14 cellular contexts compared by ENCODE assay signal in genomic region chr20:40255368-40255767, GRCh38.
A peak's percentile ranks its signal among the peaks of the same experiment; 100 is the strongest.
DNase-seq lines count a peak whose midpoint lies in the region; ATAC-seq lines count a peak whose summit lies in the region.
"Had no signal": no experiment of that assay in that cellular context is flagged by ENCODE, and none has a peak within 500 bp of the region (broad histone marks: within the 10 kb centered on the region; RNA-seq: fewer than 3 reads in every experiment).

No MANE protein-coding gene starts in this region.

- H3K4me2 ChIP-seq in GM23248 (ENCODE audit: unreplicated experiment): no peak overlapping the region

- no peak overlapping the region for H3K27ac ChIP-seq in GM23248
- H3K27ac ChIP-seq: adrenal gland had no signal

- H3K79me2 ChIP-seq in GM23248 (ENCODE audit: insufficient read depth): no peaks in the 10 kb centered on the region

- 0 out of 2 replicates have a peak, but pooled peaks cover 4% of the 10 kb centered on the region for H3K27me3 ChIP-seq in GM23248 (replicated peaks; ENCODE audit: insufficient read depth)
- H3K27me3 ChIP-seq: adrenal gland had no signal

- DNase-seq in GM23248 (peak; percentile 61), SK-MEL-5 (ENCODE audit: low read depth, low spot score) (peak; percentile 27), sciatic nerve (ENCODE audit: low spot score) (no peak), kidney glomerular epithelial cell (lab: John Stamatoyannopoulos, UW) (no peak)
- no peak for DNase-seq in stimulated activated CD4-positive, alpha-beta T cell treated with anti-CD3 and anti-CD28 coated beads, Interleukin-2, amount 100 ng/mL, for 48 hours
- DNase-seq: activated CD8-positive, alpha-beta memory T cell treated with anti-CD3 and anti-CD28 coated beads for 24 hours; adrenal gland; CD4-positive, CD25-positive, alpha-beta regulatory T cell; hypothalamus; NCI-H2081; NCI-H524; OCI-M1 had no signal

- H3K9me2 ChIP-seq in GM23248 (ENCODE audit: insufficient read depth): no peaks in the 10 kb centered on the region

- H4K20me1 ChIP-seq in GM23248 (ENCODE audit: insufficient read depth): no peaks in the 10 kb centered on the region

- peak; percentile 23 for ATAC-seq in esophagus mucosa
- ATAC-seq in sciatic nerve: peak; percentile 49
- no peak for ATAC-seq in GM21825 (IDR thresholded peaks at IDR 0.05; ENCODE audit: unreplicated experiment)

- H3K9ac ChIP-seq in GM23248: no peak overlapping the region

- in situ Hi-C loops in GM23248 (cut with MboI): no loop called here
- in situ Hi-C loops in SK-MEL-5 (cut with HindIII; ENCODE audit: low pct_unique_long_range_greater_than_20kb, low sequenced_read_pairs): no loop called here

- no peak overlapping the region for H3K4me3 ChIP-seq in GM23248
- H3K4me3 ChIP-seq: adrenal gland had no signal

- no peaks in the 10 kb centered on the region for H3K9me3 ChIP-seq in GM23248 (ENCODE audit: low read depth)
- H3K9me3 ChIP-seq: adrenal gland had no signal

- no peaks in the 10 kb centered on the region for H3F3A ChIP-seq in GM23248 (ENCODE audit: insufficient read depth)

- H2AFZ ChIP-seq in GM23248: no peak overlapping the region

- H3K36me3 ChIP-seq in GM23248 (ENCODE audit: low read depth): no peaks in the 10 kb centered on the region
- H3K36me3 ChIP-seq: adrenal gland had no signal

- intact Hi-C loops in sciatic nerve (cut with DNase I): no loop called here

- 0 to 18% methylated on average over 1 of the region's 1 CpG for WGBS in GM23248 (ENCODE audit: low coverage in 1 of 2, low lambda C conversion rate in 2 of 2, missing lambda C conversion rate in 2 of 2), 2 experiments

- peaks cover 7% of the 10 kb centered on the region for H3K4me1 ChIP-seq in GM23248 (ENCODE audit: insufficient read depth)
- H3K4me1 ChIP-seq: adrenal gland had no signal

Comparison
In these comparisons a context has a peak if more than half of its experiments do, and no peak if none do; other contexts are left out.
1. DNase-seq: peak in GM23248 (single experiment) and SK-MEL-5 (single experiment); none in sciatic nerve (single experiment), stimulated activated CD4-positive, alpha-beta T cell treated with anti-CD3 and anti-CD28 coated beads, Interleukin-2, amount 100 ng/mL, for 48 hours (0 of 2) and kidney glomerular epithelial cell (single experiment).